In genomic region chrX:17046478-17047097, GRCh38 we compare ENCODE assay signal across 1 cellular context.
TF ChIP-seq lines count a peak whose summit lies in the region.

No MANE protein-coding gene starts in this region.

TF ChIP-seq in WTC11, 78 proteins besides CTCF, POLR2A, EP300 and RAD21 (continued from another document):
- TF ChIP-seq, protein P1, sequence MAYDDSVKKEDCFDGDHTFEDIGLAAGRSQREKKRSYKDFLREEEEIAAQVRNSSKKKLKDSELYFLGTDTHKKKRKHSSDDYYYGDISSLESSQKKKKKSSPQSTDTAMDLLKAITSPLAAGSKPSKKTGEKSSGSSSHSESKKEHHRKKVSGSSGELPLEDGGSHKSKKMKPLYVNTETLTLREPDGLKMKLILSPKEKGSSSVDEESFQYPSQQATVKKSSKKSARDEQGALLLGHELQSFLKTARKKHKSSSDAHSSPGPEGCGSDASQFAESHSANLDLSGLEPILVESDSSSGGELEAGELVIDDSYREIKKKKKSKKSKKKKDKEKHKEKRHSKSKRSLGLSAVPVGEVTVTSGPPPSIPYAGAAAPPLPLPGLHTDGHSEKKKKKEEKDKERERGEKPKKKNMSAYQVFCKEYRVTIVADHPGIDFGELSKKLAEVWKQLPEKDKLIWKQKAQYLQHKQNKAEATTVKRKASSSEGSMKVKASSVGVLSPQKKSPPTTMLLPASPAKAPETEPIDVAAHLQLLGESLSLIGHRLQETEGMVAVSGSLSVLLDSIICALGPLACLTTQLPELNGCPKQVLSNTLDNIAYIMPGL (CRISPR knock-in tag; IDR thresholded peaks at IDR 0.05) = no peak
- 0 out of 2 replicates have a peak, but pooled peaks have one; percentile 11 for TF ChIP-seq PRDM15 (CRISPR knock-in tag; IDR thresholded peaks at IDR 0.05)
- no peak for TF ChIP-seq SMAD4 (CRISPR knock-in tag; IDR thresholded peaks at IDR 0.05)
- TF ChIP-seq PREB (CRISPR knock-in tag; IDR thresholded peaks at IDR 0.05; ENCODE audit: borderline replicate concordance) = no peak
